15 cellular contexts compared by ENCODE assay signal in genomic region chr2:113699048-113699447, GRCh38. TPM values are rescaled to one million over a fixed set of nuclear protein-coding genes. Genes with fewer than 3 reads are reported as not detected.
DNase-seq lines count a peak whose midpoint lies in the region; ATAC-seq, FAIRE-seq and TF ChIP-seq lines count a peak whose summit lies in the region.
"Had no signal": no experiment of that assay in that cellular context is flagged by ENCODE, and none has a peak within 500 bp of the region (broad histone marks: within the 10 kb centered on the region; RNA-seq: fewer than 3 reads in every experiment).

No MANE protein-coding gene starts in this region.

- TF ChIP-seq CTCF in GM12864 (IDR thresholded peaks at IDR 0.05; ENCODE audit: low read depth, low read length, missing control alignments) (no peak), brain microvascular endothelial cell (IDR thresholded peaks at IDR 0.05; ENCODE audit: low read depth, low read length, missing control alignments) (no peak), tibial nerve (IDR thresholded peaks at IDR 0.05) (no peak)

- peak overlapping the region; percentile 54 for H3K4me3 Mint-ChIP-seq in activated CD4-positive, alpha-beta memory T cell treated with anti-CD3 and anti-CD28 coated beads for 36 hours
- H3K4me3 Mint-ChIP-seq: endodermal cell, neural progenitor cell had no signal

- H3K27me3 ChIP-seq in brain microvascular endothelial cell (replicated peaks) (no peaks in the 10 kb centered on the region), tibial nerve (no peaks in the 10 kb centered on the region)
- H3K27me3 ChIP-seq in effector memory CD4-positive, alpha-beta T cell (replicated peaks; ENCODE audit: control insufficient read depth, insufficient read depth, low read length, poor library complexity, severe bottlenecking) = no peaks in the 10 kb centered on the region
- H3K27me3 ChIP-seq: neural progenitor cell, upper lobe of left lung had no signal

- H3K9me3 Mint-ChIP-seq in activated CD4-positive, alpha-beta memory T cell treated with anti-CD3 and anti-CD28 coated beads for 36 hours = no peaks in the 10 kb centered on the region
- H3K9me3 Mint-ChIP-seq: neural progenitor cell had no signal

- H3K4me1 Mint-ChIP-seq in activated CD4-positive, alpha-beta memory T cell treated with anti-CD3 and anti-CD28 coated beads for 36 hours (ENCODE audit: low read depth) = peaks cover 36% of the 10 kb centered on the region
- H3K4me1 Mint-ChIP-seq: neural progenitor cell had no signal

- peak overlapping the region; percentile 87 for H3K27ac Mint-ChIP-seq in activated CD4-positive, alpha-beta memory T cell treated with anti-CD3 and anti-CD28 coated beads for 36 hours
- H3K27ac Mint-ChIP-seq: endodermal cell, neural progenitor cell had no signal

- DNase-seq in GM12864 (ENCODE audit: low read depth) (peak; percentile 61), GM19239 (ENCODE audit: insufficient read length, low spot score) (no peak), brain microvascular endothelial cell (no peak), tibial nerve (ENCODE audit: low spot score in 2 of 2) (no peak)
- DNase-seq in activated CD4-positive, alpha-beta memory T cell treated with anti-CD3 and anti-CD28 coated beads for 36 hours = no peak
- DNase-seq in effector memory CD4-positive, alpha-beta T cell = no peak
- no peak for DNase-seq in stimulated activated CD8-positive, alpha-beta memory T cell treated with anti-CD3 and anti-CD28 coated beads, Interleukin-4, amount 100 ng/mL, for 48 hours
- DNase-seq: activated effector memory CD4-positive, alpha-beta T cell treated with anti-CD3 and anti-CD28 coated beads, Interleukin-2, amount 50 U/mL, for 16 hours; DMS53; endodermal cell; stimulated activated CD4-positive, alpha-beta T cell treated with anti-CD3 and anti-CD28 coated beads, Interleukin-2, amount 100 ng/mL, for 48 hours; upper lobe of left lung had no signal

- ATAC-seq in HG02938 (IDR thresholded peaks at IDR 0.05; ENCODE audit: unreplicated experiment) = peak; percentile 81

- H3K9me3 ChIP-seq in effector memory CD4-positive, alpha-beta T cell (ENCODE audit: control insufficient read depth, low read length) = no peaks in the 10 kb centered on the region
- no peaks in the 10 kb centered on the region for H3K9me3 ChIP-seq in tibial nerve
- H3K9me3 ChIP-seq: upper lobe of left lung had no signal

- in situ Hi-C loops in brain microvascular endothelial cell (cut with HindIII; ENCODE audit: low pct_ligation_motif_present, low sequenced_read_pairs) = no loop called here

- POLR2A ChIA-PET in activated CD4-positive, alpha-beta memory T cell treated with anti-CD3 and anti-CD28 coated beads for 36 hours (lab: Charles Lee) = no interaction called here

- no peaks in the 10 kb centered on the region for H3K4me1 ChIP-seq in effector memory CD4-positive, alpha-beta T cell (ENCODE audit: control insufficient read depth, insufficient read depth, low read length, poor library complexity, severe bottlenecking)
- no peaks in the 10 kb centered on the region for H3K4me1 ChIP-seq in tibial nerve
- H3K4me1 ChIP-seq: neural progenitor cell had no signal

- TF ChIP-seq EP300 in tibial nerve (IDR thresholded peaks at IDR 0.05) = no peak

- peak; percentile 95 for FAIRE-seq in GM19239 (lab: Jason Lieb, UNC)

- H3K27ac ChIP-seq in brain microvascular endothelial cell = no peak overlapping the region
- H3K27ac ChIP-seq in effector memory CD4-positive, alpha-beta T cell (ENCODE audit: insufficient read depth, low read length, poor library complexity, severe bottlenecking) = no peak overlapping the region
- H3K27ac ChIP-seq in tibial nerve = no peak overlapping the region
- H3K27ac ChIP-seq: neural progenitor cell, SK-N-MC, upper lobe of left lung had no signal

- CTCF ChIA-PET in activated CD4-positive, alpha-beta memory T cell treated with anti-CD3 and anti-CD28 coated beads for 36 hours (lab: Charles Lee) = interaction anchor here (2.8 kb wide), 1 partner anchor 95 kb away, joined by 18 read pairs; no protein-coding TSS in a partner anchor

- intact Hi-C loops in activated CD4-positive, alpha-beta memory T cell treated with anti-CD3 and anti-CD28 coated beads for 36 hours (cut with micrococcal nuclease) = loop anchor here (1.0 kb wide), 2 partner anchors 95 to 150 kb away; no protein-coding TSS in a partner anchor

- H3K27me3 Mint-ChIP-seq in activated CD4-positive, alpha-beta memory T cell treated with anti-CD3 and anti-CD28 coated beads for 36 hours = no peaks in the 10 kb centered on the region

- H3K36me3 Mint-ChIP-seq in activated CD4-positive, alpha-beta memory T cell treated with anti-CD3 and anti-CD28 coated beads for 36 hours = no peaks in the 10 kb centered on the region

- H3K4me3 ChIP-seq in GM12864 (ENCODE audit: low read depth, low read length) (peak overlapping the region; percentile 18), brain microvascular endothelial cell (ENCODE audit: low read depth, low read length) (no peak overlapping the region), tibial nerve (no peak overlapping the region)
- H3K4me3 ChIP-seq in effector memory CD4-positive, alpha-beta T cell (ENCODE audit: insufficient read depth, low read depth, low read length, poor library complexity, severe bottlenecking) = no peak overlapping the region
- H3K4me3 ChIP-seq: neural progenitor cell, SK-N-MC, upper lobe of left lung had no signal

- H3K36me3 ChIP-seq in brain microvascular endothelial cell (replicated peaks) = no peaks in the 10 kb centered on the region
- no peaks in the 10 kb centered on the region for H3K36me3 ChIP-seq in effector memory CD4-positive, alpha-beta T cell (ENCODE audit: control insufficient read depth, insufficient read depth, low read length)
- H3K36me3 ChIP-seq in tibial nerve = peaks cover 0 to 6% (median 0%) of the 10 kb centered on the region in 3 donors
- H3K36me3 ChIP-seq: neural progenitor cell, upper lobe of left lung had no signal

- 93 to 97% methylated on average over 4 of the region's 4 CpGs for WGBS in tibial nerve, 2 donors

- no peak for TF ChIP-seq POLR2A in tibial nerve (IDR thresholded peaks at IDR 0.05)

RNA-seq across cellular contexts. Expression of gene SLC35F5, which starts 57.4 kb away (rescaled TPM):
- 10 to 100 TPM; 21.7 to 24.3 TPM for total RNA-seq in activated CD4-positive, alpha-beta memory T cell treated with anti-CD3 and anti-CD28 coated beads for 36 hours
- total RNA-seq in tibial nerve = 10 to 100 TPM; 55.5 to 72.2 (median 61.5) TPM
